Comparison of ENCODE assay signal across 8 cellular contexts in the genomic region with DNA sequence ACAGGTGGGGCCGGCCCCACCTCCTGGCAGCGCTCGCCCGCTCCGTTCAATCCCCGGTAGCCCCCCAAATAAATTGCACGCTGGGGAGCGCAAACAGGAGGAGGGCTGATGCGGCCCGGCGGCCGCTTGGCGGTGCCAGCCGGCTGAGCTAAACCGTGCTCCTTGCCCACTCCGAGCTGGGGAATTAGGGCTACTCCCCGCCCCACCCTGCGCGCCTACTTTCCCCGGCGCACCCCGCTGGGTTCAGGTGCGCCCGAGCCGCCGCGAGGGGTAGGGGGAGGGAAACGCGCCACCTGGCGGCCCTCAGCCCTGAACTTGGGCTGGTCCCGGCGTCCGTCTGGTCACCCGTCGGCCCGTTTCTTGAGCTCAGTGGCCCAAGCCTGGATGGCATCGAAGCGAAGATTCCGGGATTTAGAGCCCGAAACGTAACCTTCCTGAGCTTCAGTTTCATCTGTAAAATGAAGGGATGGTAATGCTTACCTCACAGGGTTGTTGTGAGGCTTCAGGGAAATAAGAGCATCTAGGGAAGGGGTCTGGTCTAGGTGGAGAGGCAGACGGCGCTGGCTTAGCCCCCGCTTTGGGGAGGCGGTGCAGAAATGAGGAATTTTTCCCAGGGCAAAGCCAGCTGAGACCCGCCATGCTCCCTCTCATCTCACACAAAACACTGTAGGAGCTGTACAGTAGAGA. TPM values are rescaled to one million over a fixed set of nuclear protein-coding genes. Genes with fewer than 3 reads are reported as not detected.
DNase-seq lines count a peak whose midpoint lies in the region; ATAC-seq and FAIRE-seq lines count a peak whose summit lies in the region.

No MANE protein-coding gene starts in this region.

- intact Hi-C loops in CD4-positive, alpha-beta memory T cell (cut with micrococcal nuclease) = loop anchor here (1.0 to 5.0 kb wide), 4 partner anchors 19 to 296 kb away; partner anchors contain the start of gene TRIT1
- intact Hi-C loops in cardiac septum (cut with DNase I) (loop anchor here (2.0 to 5.0 kb wide), 2 partner anchors 55 to 87 kb away; no protein-coding TSS in a partner anchor), posterior cingulate gyrus (cut with DNase I) (loop anchor here (1.0 to 10.0 kb wide), 2 partner anchors 57 to 86 kb away; no protein-coding TSS in a partner anchor)

- peak; percentile 51 to 66 (median 61) for DNase-seq in CD4-positive, alpha-beta memory T cell
- DNase-seq in HTR-8/SVneo (ENCODE audit: insufficient read length, low spot score) = peak; percentile 46
- DNase-seq in SHP77 (lab: John Stamatoyannopoulos, UW) = peak; percentile 38 to 58
- peak; percentile 76 for DNase-seq in activated naive CD4-positive, alpha-beta T cell treated with anti-CD3 and anti-CD28 coated beads, Interleukin-2, amount 10 ng/mL, durations not matched to agents 7 days and 5 days
- DNase-seq in cardiac septum (ENCODE audit: low spot score) = peak; percentile 88
- peak; percentile 35 to 95 (median 62) for DNase-seq in posterior cingulate gyrus
- DNase-seq in ureter (ENCODE audit: low spot score) = peak; percentile 79

- H3K27me3 ChIP-seq in CD4-positive, alpha-beta memory T cell (ENCODE audit: insufficient read depth, low read length) = peaks cover 9% of the 10 kb centered on the region

- H3K9me3 Mint-ChIP-seq in CD4-positive, alpha-beta memory T cell = peaks cover 0 to 3% (median 0%) of the 10 kb centered on the region in 8 donors
- no peaks in the 10 kb centered on the region for H3K9me3 Mint-ChIP-seq in activated naive CD4-positive, alpha-beta T cell treated with anti-CD3 and anti-CD28 coated beads, Interleukin-2, amount 10 ng/mL, durations not matched to agents 7 days and 5 days

- H3K27ac ChIP-seq in CD4-positive, alpha-beta memory T cell (ENCODE audit: low read depth, low read length) = no peak overlapping the region

- H3K9me3 ChIP-seq in CD4-positive, alpha-beta memory T cell (ENCODE audit: control insufficient read depth in 1 of 2, low read length in 2 of 2) = no peaks in the 10 kb centered on the region

- peak overlapping the region; percentile 23 to 58 for H3K4me3 ChIP-seq in CD4-positive, alpha-beta memory T cell (ENCODE audit: low read length in 2 of 2)

- H3K4me1 Mint-ChIP-seq in CD4-positive, alpha-beta memory T cell = peaks cover 0 to 11% (median 4%) of the 10 kb centered on the region in 4 donors
- H3K4me1 Mint-ChIP-seq in activated naive CD4-positive, alpha-beta T cell treated with anti-CD3 and anti-CD28 coated beads, Interleukin-2, amount 10 ng/mL, durations not matched to agents 7 days and 5 days = peaks cover 6% of the 10 kb centered on the region

- peak; percentile 50 for ATAC-seq in GM21360 (IDR thresholded peaks at IDR 0.05; ENCODE audit: unreplicated experiment)

- FAIRE-seq in HTR-8/SVneo (lab: Jason Lieb, UNC) = no peak

- CTCF ChIA-PET in CD4-positive, alpha-beta memory T cell (lab: Charles Lee; ENCODE audit: partially characterized antibody) = interaction anchor here (0.7 to 9.3 kb wide), 40 partner anchors 8 to 296 kb away, joined by 3 to 135 read pairs (median 4); partner anchors contain the start of gene CAP1
- CTCF ChIA-PET in activated naive CD4-positive, alpha-beta T cell treated with anti-CD3 and anti-CD28 coated beads, Interleukin-2, amount 10 ng/mL, durations not matched to agents 7 days and 5 days (lab: Charles Lee) = interaction anchor here (0.8 to 3.2 kb wide), 22 partner anchors 10 to 223 kb away, joined by 3 to 37 read pairs (median 5); no protein-coding TSS in a partner anchor

- POLR2A ChIA-PET in CD4-positive, alpha-beta memory T cell (lab: Charles Lee; ENCODE audit: partially characterized antibody) = interaction anchor here (1.0 to 2.6 kb wide), 3 partner anchors 19 to 85 kb away, joined by 3 to 21 read pairs (median 3); partner anchors contain the start of gene TRIT1

- peaks cover 9% of the 10 kb centered on the region for H3K4me1 ChIP-seq in CD4-positive, alpha-beta memory T cell (ENCODE audit: insufficient read depth, low read length)

- no peak overlapping the region for H3K27ac Mint-ChIP-seq in CD4-positive, alpha-beta memory T cell
- H3K27ac Mint-ChIP-seq in activated naive CD4-positive, alpha-beta T cell treated with anti-CD3 and anti-CD28 coated beads, Interleukin-2, amount 10 ng/mL, durations not matched to agents 7 days and 5 days = no peak overlapping the region

- H3K27me3 Mint-ChIP-seq in CD4-positive, alpha-beta memory T cell = peaks cover 22 to 41% of the 10 kb centered on the region in 2 donors
- peaks cover 92% of the 10 kb centered on the region for H3K27me3 Mint-ChIP-seq in activated naive CD4-positive, alpha-beta T cell treated with anti-CD3 and anti-CD28 coated beads, Interleukin-2, amount 10 ng/mL, durations not matched to agents 7 days and 5 days

- H3K36me3 ChIP-seq in CD4-positive, alpha-beta memory T cell (ENCODE audit: insufficient read depth, low read length) = no peaks in the 10 kb centered on the region

- peak overlapping the region; percentile 72 to 84 (median 78) for H3K4me3 Mint-ChIP-seq in CD4-positive, alpha-beta memory T cell
- peak overlapping the region; percentile 75 for H3K4me3 Mint-ChIP-seq in activated naive CD4-positive, alpha-beta T cell treated with anti-CD3 and anti-CD28 coated beads, Interleukin-2, amount 10 ng/mL, durations not matched to agents 7 days and 5 days

- no peaks in the 10 kb centered on the region for H3K36me3 Mint-ChIP-seq in CD4-positive, alpha-beta memory T cell
- H3K36me3 Mint-ChIP-seq in activated naive CD4-positive, alpha-beta T cell treated with anti-CD3 and anti-CD28 coated beads, Interleukin-2, amount 10 ng/mL, durations not matched to agents 7 days and 5 days = no peaks in the 10 kb centered on the region

RNA-seq across cellular contexts. Expression of gene MYCL, which starts 0.5 kb away (rescaled TPM):
- total RNA-seq in CD4-positive, alpha-beta memory T cell = under 1 TPM; 0.19 to 0.20 TPM
- polyA plus RNA-seq in CD4-positive, alpha-beta memory T cell = not detected
- 0.35 TPM for total RNA-seq in cardiac septum
- total RNA-seq in ureter = 84.3 TPM

RNA-seq across cellular contexts. Expression of gene TRIT1, which starts 19.0 kb away (rescaled TPM):
- 10 to 100 TPM; 15.8 to 20.8 TPM for total RNA-seq in CD4-positive, alpha-beta memory T cell
- 10 to 100 TPM in 1 of 2 donors, 1 to 10 TPM in 1; 5.7 to 10.3 TPM for polyA plus RNA-seq in CD4-positive, alpha-beta memory T cell
- total RNA-seq in cardiac septum = 16.6 TPM
- total RNA-seq in ureter = 54.0 TPM

RNA-seq across cellular contexts. Expression of gene MFSD2A, which starts 52.7 kb away (rescaled TPM):
- total RNA-seq in CD4-positive, alpha-beta memory T cell = under 1 TPM; 0.38 to 0.42 TPM
- polyA plus RNA-seq in CD4-positive, alpha-beta memory T cell = under 1 TPM; 0.44 to 0.70 TPM
- total RNA-seq in cardiac septum (1.00 TPM), ureter (28.5 TPM)

Comparison
In these comparisons a context has a peak if more than half of its experiments do, and no peak if none do; other contexts are left out.
1. RNA of gene MYCL, which starts 0.5 kb away (total RNA-seq): 84.3 TPM in ureter (single experiment); 0.35 TPM in cardiac septum (single experiment) and 0.19 to 0.20 TPM in CD4-positive, alpha-beta memory T cell; every median in the first group is over 10 times any median in the second.
2. RNA of gene MFSD2A, which starts 52.7 kb away (total RNA-seq): 28.5 TPM in ureter (single experiment); 1.00 TPM in cardiac septum (single experiment) and 0.38 to 0.42 TPM in CD4-positive, alpha-beta memory T cell; every median in the first group is over 10 times any median in the second.
3. Peak in every context shown above with its lines, with median percentiles within 50 percentile points of each other: DNase-seq.